8 cellular contexts compared by ENCODE assay signal in the genomic region with DNA sequence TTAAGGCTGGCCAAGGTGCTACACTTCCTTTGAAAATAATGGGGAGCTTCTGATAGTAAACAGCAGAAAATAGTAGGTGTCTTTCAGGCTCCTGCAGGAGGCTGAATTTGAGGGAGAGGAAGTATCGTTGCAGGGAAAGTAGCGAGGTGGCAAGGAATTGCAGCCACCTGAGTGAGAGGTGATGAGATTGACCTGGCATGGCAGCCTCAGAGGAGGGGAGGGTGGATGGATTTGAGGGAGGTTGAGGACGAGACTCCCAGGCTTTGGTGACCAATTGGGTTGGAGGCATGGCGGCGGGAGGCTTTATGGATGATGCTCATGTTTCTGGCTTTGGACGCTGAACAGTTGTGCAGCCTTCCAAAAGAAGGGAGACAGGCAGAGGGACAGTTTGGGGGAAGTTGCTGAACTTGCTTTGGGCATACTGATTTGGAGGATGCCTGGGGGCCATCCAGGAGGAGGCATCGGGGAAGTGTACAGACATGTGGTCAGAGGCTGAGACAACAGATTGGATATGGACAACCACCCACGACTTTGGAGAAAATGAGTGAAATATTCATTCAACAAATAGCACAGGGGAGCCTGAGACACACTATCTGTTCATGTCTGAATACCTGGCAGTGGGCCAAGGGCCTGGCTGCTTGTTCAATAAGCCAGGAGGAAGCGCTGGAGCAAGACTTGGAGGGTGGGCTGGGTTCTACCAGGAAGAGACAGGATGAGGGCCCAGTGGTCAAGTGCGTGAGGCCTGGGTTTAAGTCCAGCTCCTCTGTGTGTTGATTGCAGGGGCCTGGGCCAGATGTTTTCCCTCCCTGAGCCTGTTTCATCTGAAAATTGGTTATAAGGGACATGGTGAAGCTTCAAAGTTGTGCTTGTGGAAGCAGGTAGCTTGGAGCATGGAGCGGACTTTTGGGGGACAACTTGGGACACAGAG.
DNase-seq lines count a peak whose midpoint lies in the region; ATAC-seq and TF ChIP-seq lines count a peak whose summit lies in the region.

No MANE protein-coding gene starts in this region.

- no peak for TF ChIP-seq EP300 in tibial nerve (IDR thresholded peaks at IDR 0.05)

- no peaks in the 10 kb centered on the region for H3K36me3 Mint-ChIP-seq in activated CD8-positive, alpha-beta memory T cell treated with anti-CD3 and anti-CD28 coated beads, Interleukin-2, amount 10 ng/mL, durations not matched to agents 7 days and 5 days

- 59 to 63% methylated on average over 11 of the region's 11 CpGs for WGBS in tibial nerve, 2 donors

- TF ChIP-seq CTCF in tibial nerve (IDR thresholded peaks at IDR 0.05), result no peak

- H3K9me3 ChIP-seq in tibial nerve, result no peaks in the 10 kb centered on the region

- H3K4me1 ChIP-seq in tibial nerve, result peaks cover 7 to 58% (median 40%) of the 10 kb centered on the region in 4 donors

- no peaks in the 10 kb centered on the region for H3K36me3 ChIP-seq in tibial nerve

- CTCF ChIA-PET in activated CD8-positive, alpha-beta memory T cell treated with anti-CD3 and anti-CD28 coated beads, Interleukin-2, amount 10 ng/mL, durations not matched to agents 7 days and 5 days (lab: Charles Lee), result no interaction called here

- H3K27ac ChIP-seq in angular gyrus (ENCODE audit: low read depth, low read length) (peak overlapping the region; percentile 44), layer of hippocampus (ENCODE audit: low read depth, low read length) (peak overlapping the region; percentile 59), tibial nerve (peak overlapping the region; percentile 84 to 93 (median 88))

- peaks cover 9% of the 10 kb centered on the region for H3K4me1 Mint-ChIP-seq in activated CD8-positive, alpha-beta memory T cell treated with anti-CD3 and anti-CD28 coated beads, Interleukin-2, amount 10 ng/mL, durations not matched to agents 7 days and 5 days

- no peak overlapping the region for H3K27ac Mint-ChIP-seq in activated CD8-positive, alpha-beta memory T cell treated with anti-CD3 and anti-CD28 coated beads, Interleukin-2, amount 10 ng/mL, durations not matched to agents 7 days and 5 days

- peaks cover 22% of the 10 kb centered on the region for H3K27me3 Mint-ChIP-seq in activated CD8-positive, alpha-beta memory T cell treated with anti-CD3 and anti-CD28 coated beads, Interleukin-2, amount 10 ng/mL, durations not matched to agents 7 days and 5 days

- no peak overlapping the region for H3K4me3 ChIP-seq in tibial nerve

- TF ChIP-seq POLR2A in tibial nerve (IDR thresholded peaks at IDR 0.05), result no peak

- peak; percentile 16 to 50 (median 38) for DNase-seq in NCI-H1417 (lab: John Stamatoyannopoulos, UW)
- DNase-seq in NCI-H1417 treated with DMSO at 0.1 percent for 48 hours (lab: John Stamatoyannopoulos, UW), result no peak
- peak; percentile 79 to 90 for DNase-seq in tibial nerve (ENCODE audit: low spot score in 2 of 2)
- no peak for DNase-seq in iPS-NIHi7 (ENCODE audit: extremely low spot score)
- DNase-seq in activated CD8-positive, alpha-beta memory T cell treated with anti-CD3 and anti-CD28 coated beads, Interleukin-2, amount 10 ng/mL, durations not matched to agents 7 days and 5 days, result no peak

- no peaks in the 10 kb centered on the region for H3K9me3 Mint-ChIP-seq in activated CD8-positive, alpha-beta memory T cell treated with anti-CD3 and anti-CD28 coated beads, Interleukin-2, amount 10 ng/mL, durations not matched to agents 7 days and 5 days (ENCODE audit: low read depth)

- no peak overlapping the region for H3K4me3 Mint-ChIP-seq in activated CD8-positive, alpha-beta memory T cell treated with anti-CD3 and anti-CD28 coated beads, Interleukin-2, amount 10 ng/mL, durations not matched to agents 7 days and 5 days

- H3K27me3 ChIP-seq in layer of hippocampus (ENCODE audit: control insufficient read depth, insufficient read depth, low read length) (no peaks in the 10 kb centered on the region), tibial nerve (no peaks in the 10 kb centered on the region)

- no peak for ATAC-seq in GM18870 (IDR thresholded peaks at IDR 0.05; ENCODE audit: unreplicated experiment)
- no peak for ATAC-seq in activated CD8-positive, alpha-beta memory T cell treated with anti-CD3 and anti-CD28 coated beads, Interleukin-2, amount 10 ng/mL, durations not matched to agents 7 days and 5 days

Comparison
In these comparisons a context has a peak if more than half of its experiments do, and no peak if none do; other contexts are left out.
1. DNase-seq: peak in NCI-H1417 (3 of 3) and tibial nerve (2 of 2); none in NCI-H1417 treated with DMSO at 0.1 percent for 48 hours (single experiment), iPS-NIHi7 (single experiment) and activated CD8-positive, alpha-beta memory T cell treated with anti-CD3 and anti-CD28 coated beads, Interleukin-2, amount 10 ng/mL, durations not matched to agents 7 days and 5 days (single experiment).
2. Peak in every context shown above with its lines, with median percentiles within 50 percentile points of each other: H3K27ac ChIP-seq.